In the genomic region with DNA sequence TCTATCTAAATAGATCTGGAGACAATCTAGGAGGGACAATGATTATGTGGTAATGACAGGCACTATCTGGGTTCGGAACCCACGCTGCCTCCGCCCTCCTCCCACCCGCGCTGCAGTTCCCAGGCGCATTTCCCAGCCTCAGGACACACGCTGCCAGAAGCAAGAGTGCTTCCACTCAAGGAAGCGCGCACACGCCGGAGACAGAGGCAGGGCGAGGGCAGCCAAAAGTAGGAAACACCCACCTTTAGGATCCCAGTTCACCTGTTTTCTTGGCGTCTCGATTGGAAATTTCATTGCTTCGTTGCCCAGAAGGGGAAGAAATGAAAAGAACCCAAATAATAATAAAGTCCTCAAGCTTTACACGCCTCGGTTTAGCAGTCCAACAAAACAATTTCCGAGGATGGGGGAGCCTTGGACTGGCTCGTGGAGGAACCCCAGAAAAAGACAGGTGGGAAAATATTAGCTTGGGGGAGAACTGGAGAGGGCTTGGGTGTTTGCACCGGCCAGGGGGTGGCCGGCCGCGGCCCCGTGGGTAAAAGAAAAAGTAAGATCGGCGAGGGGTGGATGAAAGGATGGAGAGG, we compare ENCODE assay signal across 12 cellular contexts. TPM values are rescaled to one million over a fixed set of nuclear protein-coding genes. Genes with fewer than 3 reads are reported as not detected.
DNase-seq lines count a peak whose midpoint lies in the region; ATAC-seq and TF ChIP-seq lines count a peak whose summit lies in the region.
"Had no signal": no experiment of that assay in that cellular context is flagged by ENCODE, and none has a peak within 500 bp of the region (broad histone marks: within the 10 kb centered on the region; RNA-seq: fewer than 3 reads in every experiment).

No MANE protein-coding gene starts in this region.

- H3K27me3 Mint-ChIP-seq in endodermal cell (ENCODE audit: insufficient read depth): peaks cover 42% of the 10 kb centered on the region
- H3K27me3 Mint-ChIP-seq in activated CD8-positive, alpha-beta T cell treated with anti-CD3 and anti-CD28 coated beads, Interleukin-2, amount 10 ng/mL, durations not matched to agents 7 days and 5 days (ENCODE audit: low read depth): peaks cover 38% of the 10 kb centered on the region
- peaks cover 41 to 47% of the 10 kb centered on the region in 2 donors for H3K27me3 Mint-ChIP-seq in stimulated activated naive B cell treated with anti-CD40 and anti-IgM and Interleukin-4, amounts not matched to agents 10 μg/mL and 1 μg/mL and 100 μg/mL, for 72 hours

- H3K4me1 Mint-ChIP-seq in endodermal cell: peaks cover 7% of the 10 kb centered on the region
- H3K4me1 Mint-ChIP-seq in activated CD8-positive, alpha-beta T cell treated with anti-CD3 and anti-CD28 coated beads, Interleukin-2, amount 10 ng/mL, durations not matched to agents 7 days and 5 days (ENCODE audit: low read depth): peaks cover 8% of the 10 kb centered on the region
- peaks cover 6 to 12% of the 10 kb centered on the region in 2 donors for H3K4me1 Mint-ChIP-seq in stimulated activated naive B cell treated with anti-CD40 and anti-IgM and Interleukin-4, amounts not matched to agents 10 μg/mL and 1 μg/mL and 100 μg/mL, for 72 hours

- CTCF ChIA-PET in activated CD8-positive, alpha-beta T cell treated with anti-CD3 and anti-CD28 coated beads, Interleukin-2, amount 10 ng/mL, durations not matched to agents 7 days and 5 days (lab: Charles Lee): no interaction called here

- H3K9me3 ChIP-seq in HUES48 (ENCODE audit: control insufficient read depth, insufficient read depth, low read length): no peaks in the 10 kb centered on the region
- H3K9me3 ChIP-seq in endodermal cell (ENCODE audit: control insufficient read depth, low read length): peaks cover 6% of the 10 kb centered on the region

- no peak overlapping the region for H3K9ac ChIP-seq in HUES48 (ENCODE audit: low read depth, low read length)
- no peak overlapping the region for H3K9ac ChIP-seq in endodermal cell (ENCODE audit: extremely low read depth, low read length, poor library complexity, severe bottlenecking)

- H3K36me3 ChIP-seq in HUES48 (ENCODE audit: control insufficient read depth, insufficient read depth, low read length) (no peaks in the 10 kb centered on the region), endodermal cell (ENCODE audit: control insufficient read depth, insufficient read depth, low read length) (no peaks in the 10 kb centered on the region)

- POLR2A ChIA-PET in activated CD8-positive, alpha-beta T cell treated with anti-CD3 and anti-CD28 coated beads, Interleukin-2, amount 10 ng/mL, durations not matched to agents 7 days and 5 days (lab: Charles Lee): no interaction called here

- no peak overlapping the region for H3K4me3 Mint-ChIP-seq in endodermal cell
- H3K4me3 Mint-ChIP-seq in activated CD8-positive, alpha-beta T cell treated with anti-CD3 and anti-CD28 coated beads, Interleukin-2, amount 10 ng/mL, durations not matched to agents 7 days and 5 days: no peak overlapping the region
- H3K4me3 Mint-ChIP-seq in stimulated activated naive B cell treated with anti-CD40 and anti-IgM and Interleukin-4, amounts not matched to agents 10 μg/mL and 1 μg/mL and 100 μg/mL, for 72 hours: no peak overlapping the region
- H3K4me3 Mint-ChIP-seq: activated CD4-positive, alpha-beta T cell treated with anti-CD3 and anti-CD28 coated beads for 36 hours had no signal

- no peak for ATAC-seq in activated CD8-positive, alpha-beta T cell treated with anti-CD3 and anti-CD28 coated beads, Interleukin-2, amount 10 ng/mL, durations not matched to agents 7 days and 5 days
- no peak for ATAC-seq in stimulated activated naive B cell treated with anti-CD40 and anti-IgM and Interleukin-4, amounts not matched to agents 10 μg/mL and 1 μg/mL and 100 μg/mL, for 72 hours (replicated peaks)

- DNase-seq in DMS 273 (lab: John Stamatoyannopoulos, UW; ENCODE audit: unreplicated experiment) (peak; percentile 13), DMS 273 treated with DMSO at 0.1 percent for 48 hours (lab: John Stamatoyannopoulos, UW) (no peak), endodermal cell (no peak), occipital lobe (lab: John Stamatoyannopoulos, UW) (peak; percentile 41), NCI-H2196 treated with DMSO at 0.1 percent for 48 hours (lab: John Stamatoyannopoulos, UW; ENCODE audit: unreplicated experiment) (no peak)
- no peak for DNase-seq in activated CD8-positive, alpha-beta T cell treated with anti-CD3 and anti-CD28 coated beads, Interleukin-2, amount 10 ng/mL, durations not matched to agents 7 days and 5 days
- DNase-seq in stimulated activated naive B cell treated with anti-CD40 and anti-IgM and Interleukin-4, amounts not matched to agents 10 μg/mL and 1 μg/mL and 100 μg/mL, for 72 hours: no peak

- H3K4me1 ChIP-seq in HUES48 (ENCODE audit: control insufficient read depth, insufficient read depth, low read length): peaks cover 6% of the 10 kb centered on the region
- H3K4me1 ChIP-seq in endodermal cell (ENCODE audit: control insufficient read depth, insufficient read depth, low read length): peaks cover 3% of the 10 kb centered on the region

- H3K27ac ChIP-seq in HUES48 (ENCODE audit: low read depth, low read length): no peak overlapping the region
- peak overlapping the region; percentile 26 for H3K27ac ChIP-seq in endodermal cell (ENCODE audit: low read depth, low read length)
- H3K27ac ChIP-seq: 22Rv1 had no signal

- WGBS in endodermal cell (ENCODE audit: insufficient coverage in 1 of 2, insufficient read length in 1 of 2), 2 experiments: 4 to 8% methylated on average over 18 to 26 of the region's 26 CpGs

- H3K4me3 ChIP-seq in HUES48 (ENCODE audit: low read depth, low read length): peak overlapping the region; percentile 62
- peak overlapping the region; percentile 73 for H3K4me3 ChIP-seq in endodermal cell (ENCODE audit: low read length)
- H3K4me3 ChIP-seq: lung had no signal

- H3K27ac Mint-ChIP-seq in endodermal cell: no peak overlapping the region
- no peak overlapping the region for H3K27ac Mint-ChIP-seq in activated CD8-positive, alpha-beta T cell treated with anti-CD3 and anti-CD28 coated beads, Interleukin-2, amount 10 ng/mL, durations not matched to agents 7 days and 5 days
- no peak overlapping the region for H3K27ac Mint-ChIP-seq in stimulated activated naive B cell treated with anti-CD40 and anti-IgM and Interleukin-4, amounts not matched to agents 10 μg/mL and 1 μg/mL and 100 μg/mL, for 72 hours
- H3K27ac Mint-ChIP-seq: activated CD4-positive, alpha-beta T cell treated with anti-CD3 and anti-CD28 coated beads for 36 hours; IgD-negative memory B cell had no signal

- TF ChIP-seq CTCF in endodermal cell (conservative IDR thresholded peaks at IDR 0.05): no peak

- H3K27me3 ChIP-seq in HUES48 (ENCODE audit: control insufficient read depth, insufficient read depth, low read length) (peaks cover 90% of the 10 kb centered on the region), endodermal cell (ENCODE audit: control insufficient read depth, insufficient read depth, low read length, poor library complexity, severe bottlenecking) (peaks cover 98% of the 10 kb centered on the region)

- no peaks in the 10 kb centered on the region for H3K9me3 Mint-ChIP-seq in endodermal cell
- no peaks in the 10 kb centered on the region for H3K9me3 Mint-ChIP-seq in activated CD8-positive, alpha-beta T cell treated with anti-CD3 and anti-CD28 coated beads, Interleukin-2, amount 10 ng/mL, durations not matched to agents 7 days and 5 days (ENCODE audit: insufficient read depth)
- H3K9me3 Mint-ChIP-seq in stimulated activated naive B cell treated with anti-CD40 and anti-IgM and Interleukin-4, amounts not matched to agents 10 μg/mL and 1 μg/mL and 100 μg/mL, for 72 hours: no peaks in the 10 kb centered on the region
- H3K9me3 Mint-ChIP-seq: IgD-negative memory B cell had no signal

- no peaks in the 10 kb centered on the region for H3K36me3 Mint-ChIP-seq in endodermal cell (ENCODE audit: low read depth)
- H3K36me3 Mint-ChIP-seq in activated CD8-positive, alpha-beta T cell treated with anti-CD3 and anti-CD28 coated beads, Interleukin-2, amount 10 ng/mL, durations not matched to agents 7 days and 5 days (ENCODE audit: low read depth): no peaks in the 10 kb centered on the region
- H3K36me3 Mint-ChIP-seq in stimulated activated naive B cell treated with anti-CD40 and anti-IgM and Interleukin-4, amounts not matched to agents 10 μg/mL and 1 μg/mL and 100 μg/mL, for 72 hours: peaks cover 2 to 3% of the 10 kb centered on the region in 2 donors
- H3K36me3 Mint-ChIP-seq: IgD-negative memory B cell had no signal

RNA-seq across cellular contexts. Expression of gene KCNK10, which starts 0.5 kb away (rescaled TPM):
- total RNA-seq in endodermal cell (1 to 10 TPM in 1 of 2 donors, under 1 TPM in 1; 0.24 to 1.8 TPM), occipital lobe (18.9 TPM)
- polyA plus RNA-seq in endodermal cell (2013, experiment 1 of 2): 15.9 TPM
- polyA plus RNA-seq in endodermal cell (2013, experiment 2 of 2): 11.8 TPM
- not detected for total RNA-seq in activated CD8-positive, alpha-beta T cell treated with anti-CD3 and anti-CD28 coated beads, Interleukin-2, amount 10 ng/mL, durations not matched to agents 7 days and 5 days
- total RNA-seq: activated CD4-positive, alpha-beta T cell treated with anti-CD3 and anti-CD28 coated beads for 36 hours; lung had no signal
- polyA plus RNA-seq: IgD-negative memory B cell had no signal

Comparison
In these comparisons a context has a peak if more than half of its experiments do, and no peak if none do; other contexts are left out.
1. DNase-seq: peak in DMS 273 (single experiment) and occipital lobe (single experiment); none in DMS 273 treated with DMSO at 0.1 percent for 48 hours (single experiment), endodermal cell (single experiment), NCI-H2196 treated with DMSO at 0.1 percent for 48 hours (single experiment), activated CD8-positive, alpha-beta T cell treated with anti-CD3 and anti-CD28 coated beads, Interleukin-2, amount 10 ng/mL, durations not matched to agents 7 days and 5 days (single experiment) and stimulated activated naive B cell treated with anti-CD40 and anti-IgM and Interleukin-4, amounts not matched to agents 10 μg/mL and 1 μg/mL and 100 μg/mL, for 72 hours (single experiment).